9 cellular contexts compared by ENCODE assay signal in the genomic region with DNA sequence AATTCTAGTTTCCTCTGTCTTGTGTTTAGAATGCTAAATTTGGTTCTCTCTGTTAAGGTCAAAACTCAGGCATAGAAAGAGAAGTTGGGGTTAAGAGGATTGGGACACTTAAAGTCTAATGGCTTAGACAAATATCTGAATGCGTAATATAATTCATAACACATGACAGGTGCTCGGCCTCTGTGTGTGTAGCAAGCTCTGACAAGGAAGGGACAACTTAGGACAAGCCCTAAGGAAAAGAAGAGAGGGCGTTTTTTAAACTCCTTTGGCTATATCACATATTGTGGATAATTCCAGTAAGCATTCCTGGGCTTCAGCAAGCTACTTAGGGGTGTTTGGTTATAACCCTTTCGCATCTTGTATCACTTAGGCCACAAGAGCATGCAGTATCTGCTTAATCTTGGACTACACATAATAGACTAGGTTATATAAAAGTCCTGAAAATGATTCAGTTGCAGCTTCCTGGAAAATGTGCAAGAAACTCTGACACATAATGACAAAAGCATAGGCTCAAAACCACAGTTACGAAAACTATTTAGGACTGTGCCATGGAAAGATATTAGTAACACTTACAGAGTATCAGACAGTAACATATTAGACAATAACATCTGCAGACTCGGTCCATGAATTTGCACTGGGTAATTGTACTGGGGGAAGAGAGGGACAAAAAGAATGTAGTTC. TPM values are rescaled to one million over a fixed set of nuclear protein-coding genes. Genes with fewer than 3 reads are reported as not detected.
DNase-seq lines count a peak whose midpoint lies in the region; ATAC-seq, FAIRE-seq and TF ChIP-seq lines count a peak whose summit lies in the region.
"Had no signal": no experiment of that assay in that cellular context is flagged by ENCODE, and none has a peak within 500 bp of the region (broad histone marks: within the 10 kb centered on the region; RNA-seq: fewer than 3 reads in every experiment).

No MANE protein-coding gene starts in this region.

- H3K4me1 ChIP-seq in osteoblast (ENCODE audit: insufficient read depth, low read length): peaks cover 48% of the 10 kb centered on the region

- no peak for FAIRE-seq in bronchial epithelial cell (lab: Jason Lieb, UNC)

- no peaks in the 10 kb centered on the region for H4K20me1 ChIP-seq in osteoblast (ENCODE audit: insufficient read depth, low read length)

- no peak overlapping the region for H3K4me3 ChIP-seq in bronchial epithelial cell (ENCODE audit: low read depth, low read length)
- peak overlapping the region; percentile 5 for H3K4me3 ChIP-seq in osteoblast (ENCODE audit: insufficient read depth, low read length)
- H3K4me3 ChIP-seq: ovary had no signal

- peak; percentile 62 for DNase-seq in CD1c-positive myeloid dendritic cell (ENCODE audit: extremely low spot score)
- DNase-seq in MV-4-11 (lab: John Stamatoyannopoulos, UW): peak; percentile 72
- DNase-seq in bronchial epithelial cell (ENCODE audit: low read depth): peak; percentile 99
- DNase-seq in osteoblast (ENCODE audit: insufficient read length, low spot score, missing footprints): peak; percentile 73
- DNase-seq in ureter (ENCODE audit: low spot score): no peak
- DNase-seq in KBM-7: no peak
- DNase-seq: ovary had no signal

- no peak for ATAC-seq in GM19023 (IDR thresholded peaks at IDR 0.05; ENCODE audit: unreplicated experiment)
- no peak for ATAC-seq in GM19467 (IDR thresholded peaks at IDR 0.05; ENCODE audit: unreplicated experiment)

- H2AFZ ChIP-seq in osteoblast (ENCODE audit: low read length): peak overlapping the region; percentile 7

- H3K36me3 ChIP-seq in bronchial epithelial cell (ENCODE audit: control insufficient read depth, insufficient read depth, low read length) (no peaks in the 10 kb centered on the region), osteoblast (ENCODE audit: insufficient read depth, low read length) (no peaks in the 10 kb centered on the region)
- H3K36me3 ChIP-seq: ovary had no signal

- H3K79me2 ChIP-seq in osteoblast (ENCODE audit: insufficient read depth, low read length): no peaks in the 10 kb centered on the region

- H3K4me2 ChIP-seq in osteoblast (ENCODE audit: insufficient read depth, low read length): peak overlapping the region; percentile 63

- in situ Hi-C loops in KBM-7 (cut with MboI; ENCODE audit: low pct_unique_long_range_greater_than_20kb, low sequenced_read_pairs): no loop called here

- TF ChIP-seq CTCF in bronchial epithelial cell (IDR thresholded peaks at IDR 0.05; ENCODE audit: insufficient read depth, low read length, severe bottlenecking): no peak
- TF ChIP-seq CTCF in osteoblast (IDR thresholded peaks at IDR 0.05; ENCODE audit: extremely low read depth, low read depth, low read length): no peak

- no peaks in the 10 kb centered on the region for H3K9me3 ChIP-seq in osteoblast (ENCODE audit: low read depth, low read length)
- H3K9me3 ChIP-seq: ovary had no signal

- H3K27ac ChIP-seq in osteoblast (ENCODE audit: low read depth, low read length): peak overlapping the region; percentile 94
- H3K27ac ChIP-seq: ovary had no signal

- H3K27me3 ChIP-seq in bronchial epithelial cell (ENCODE audit: control insufficient read depth, insufficient read depth, low read length) (no peaks in the 10 kb centered on the region), osteoblast (ENCODE audit: insufficient read depth, low read length) (no peaks in the 10 kb centered on the region)
- H3K27me3 ChIP-seq: ovary had no signal

RNA-seq across cellular contexts. Expression of a gene that starts 16.0 kb away (rescaled TPM):
- total RNA-seq in bronchial epithelial cell (28.3 and 36.9 TPM in 2 replicates), osteoblast (32.1 and 38.4 TPM in 2 replicates), ureter (92.0 TPM)

Comparison
In these comparisons a context has a peak if more than half of its experiments do, and no peak if none do; other contexts are left out.
1. DNase-seq: peak in CD1c-positive myeloid dendritic cell (single experiment), MV-4-11 (single experiment), bronchial epithelial cell (single experiment) and osteoblast (single experiment); none in ureter (single experiment) and KBM-7 (single experiment).